In genomic region chr7:80154656-80155325, GRCh38 we compare ENCODE assay signal across 26 cellular contexts. TPM values are rescaled to one million over a fixed set of nuclear protein-coding genes. Genes with fewer than 3 reads are reported as not detected.
DNase-seq lines count a peak whose midpoint lies in the region; ATAC-seq, FAIRE-seq and TF ChIP-seq lines count a peak whose summit lies in the region.
"Had no signal": no experiment of that assay in that cellular context is flagged by ENCODE, and none has a peak within 500 bp of the region (broad histone marks: within the 10 kb centered on the region; RNA-seq: fewer than 3 reads in every experiment).

No MANE protein-coding gene starts in this region.

- no peak overlapping the region for H4K5ac ChIP-seq in IMR-90 (ENCODE audit: low read depth, low read length)

- no peak for TF ChIP-seq RAD21 in IMR-90 (IDR thresholded peaks at IDR 0.05; ENCODE audit: low read length)

- no peak overlapping the region for H2AK5ac ChIP-seq in IMR-90 (ENCODE audit: low read depth, low read length)

- H4K20me1 ChIP-seq in IMR-90 (ENCODE audit: insufficient read depth, low read length): peaks cover 53% of the 10 kb centered on the region

- no peak overlapping the region for H3K18ac ChIP-seq in IMR-90 (ENCODE audit: low read depth, low read length)

- in situ Hi-C loops in IMR-90 (cut with MboI; ENCODE audit: low sequenced_read_pairs): no loop called here

- peaks cover 51 to 80% of the 10 kb centered on the region in 2 experiments for H3K79me1 ChIP-seq in IMR-90 (ENCODE audit: low read depth in 1 of 2, low read length in 2 of 2)

- no peaks in the 10 kb centered on the region for H3K36me3 ChIP-seq in A673 (ENCODE audit: insufficient read depth, low read length, poor library complexity, severe bottlenecking)
- H3K36me3 ChIP-seq in IMR-90 (ENCODE audit: control insufficient read depth, insufficient read depth, low read length): no peaks in the 10 kb centered on the region

- no peak overlapping the region for H2BK15ac ChIP-seq in IMR-90 (ENCODE audit: low read depth, low read length)

- ATAC-seq in IMR-90 (ENCODE audit: low read depth): no peak
- ATAC-seq in left lobe of liver: peak; percentile 43
- no peak for ATAC-seq in Right ventricle myocardium inferior
- ATAC-seq: effector memory CD8-positive, alpha-beta T cell; left cardiac atrium had no signal

- no peak overlapping the region for H2BK5ac ChIP-seq in IMR-90 (ENCODE audit: low read depth, low read length, poor library complexity, severe bottlenecking)

- H3K27me3 ChIP-seq in A673 (replicated peaks; ENCODE audit: insufficient read depth, low read depth, low read length, poor library complexity) (no peaks in the 10 kb centered on the region), IMR-90 (ENCODE audit: control insufficient read depth, insufficient read depth, low read length) (no peaks in the 10 kb centered on the region)

- BruUV-seq in A673 (replicated peaks; lab: Mats Ljungman, UMichigan): no TSS peak
- no TSS peak for BruUV-seq in IMR-90 (replicated peaks; lab: Mats Ljungman, UMichigan)

- dilution Hi-C loops in IMR-90 (cut with HindIII; ENCODE audit: low sequenced_read_pairs, unreplicated experiment): no loop called here

- peaks cover 9% of the 10 kb centered on the region for H3K9me1 ChIP-seq in IMR-90 (ENCODE audit: insufficient read depth, low read length)

- no peak overlapping the region for H3K23ac ChIP-seq in IMR-90 (ENCODE audit: low read depth, low read length)

- intact Hi-C loops in A673 (cut with micrococcal nuclease; ENCODE audit: unreplicated experiment): no loop called here
- intact Hi-C loops in IMR-90 (cut with micrococcal nuclease): loop anchor here (5.0 kb wide), 1 partner anchor 43 kb away; no protein-coding TSS in a partner anchor
- intact Hi-C loops in Right ventricle myocardium inferior (cut with DNase I): no loop called here

- TF ChIP-seq CTCF in A673 (conservative IDR thresholded peaks at IDR 0.05; ENCODE audit: low read depth, low read length) (no peak), IMR-90 (conservative IDR thresholded peaks at IDR 0.05; ENCODE audit: low read depth, low read length) (no peak)

- H3K56ac ChIP-seq in IMR-90 (ENCODE audit: extremely low read depth, insufficient read depth, low read length): no peak overlapping the region

- POLR2A ChIA-PET in A673 (lab: Charles Lee; ENCODE audit: low non-redundant PET): no interaction called here
- POLR2A ChIA-PET in IMR-90 (lab: Charles Lee; ENCODE audit: unreplicated experiment): no interaction called here

- no peak overlapping the region for H3K9ac ChIP-seq in IMR-90 (ENCODE audit: low read depth, low read length)

- peaks cover 52% of the 10 kb centered on the region for H3K4me1 ChIP-seq in A673 (ENCODE audit: insufficient read depth, low read length, poor library complexity, severe bottlenecking)
- peaks cover 15% of the 10 kb centered on the region for H3K4me1 ChIP-seq in IMR-90 (ENCODE audit: control insufficient read depth, insufficient read depth, low read length)

- H4K8ac ChIP-seq in IMR-90 (ENCODE audit: low read depth in 2 of 2, low read length in 2 of 2): no peak overlapping the region

- H3K27ac ChIP-seq in A673 (ENCODE audit: low read depth, low read length, poor library complexity, severe bottlenecking) (no peak overlapping the region), IMR-90 (ENCODE audit: insufficient read depth, low read length) (no peak overlapping the region)
- H3K27ac ChIP-seq: VCaP had no signal

- no peak overlapping the region for H2BK20ac ChIP-seq in IMR-90 (ENCODE audit: low read depth, low read length)

- H3K14ac ChIP-seq in IMR-90 (replicated peaks; ENCODE audit: low read depth, low read length): no peak overlapping the region

- H3K4me3 ChIP-seq in A673 (ENCODE audit: low read depth, low read length, poor library complexity, severe bottlenecking): no peak overlapping the region
- no peak overlapping the region for H3K4me3 ChIP-seq in IMR-90 (ENCODE audit: insufficient read depth, low read depth, low read length)

- TF ChIP-seq POLR2A in IMR-90 (IDR thresholded peaks at IDR 0.05; ENCODE audit: low read depth, low read length): no peak

- DNase-seq in A673 (ENCODE audit: low spot score) (peak; percentile 55), IMR-90 (peak; percentile 51), left lobe of liver (ENCODE audit: low spot score) (no peak), Right ventricle myocardium inferior (ENCODE audit: missing footprints) (no peak), NCI-H1436 treated with DMSO at 0.1 percent for 48 hours (lab: John Stamatoyannopoulos, UW) (no peak), activated gamma-delta T cell (lab: John Stamatoyannopoulos, UW) (no peak)
- no peak for DNase-seq in activated CD4-positive, CD25-positive, alpha-beta regulatory T cell (lab: John Stamatoyannopoulos, UW)
- DNase-seq: activated CD4-positive, alpha-beta T cell treated with anti-CD3 and anti-CD28 coated beads, Interleukin-2, amount 50 U/mL, for 4 hours; activated naive CD4-positive, alpha-beta T cell treated with anti-CD3 and anti-CD28 coated beads, Interleukin-2, amount 10 ng/mL, durations not matched to agents 7 days and 5 days; CD4-positive, alpha-beta T cell; effector memory CD8-positive, alpha-beta T cell; foreskin melanocyte; left cardiac atrium; NCI-H1105; NCI-H526; nephron progenitor cell; posterior cingulate gyrus; SHP77 treated with DMSO at 0.1 percent for 48 hours; stimulated activated CD4-positive, alpha-beta T cell treated with anti-CD3 and anti-CD28 coated beads, Interleukin-4, amount 100 ng/mL, for 4 hours; substantia nigra; T-helper 2 cell had no signal

- no peak overlapping the region for H2BK120ac ChIP-seq in IMR-90 (ENCODE audit: low read depth, low read length)

- H4K91ac ChIP-seq in IMR-90 (ENCODE audit: insufficient read depth, low read depth, low read length): no peak overlapping the region

- H2AK9ac ChIP-seq in IMR-90 (replicated peaks; ENCODE audit: low read depth, low read length, poor library complexity): no peak overlapping the region

- H2AFZ ChIP-seq in IMR-90 (replicated peaks; ENCODE audit: low read length, poor library complexity): no peak overlapping the region

- H3K4me2 ChIP-seq in IMR-90 (ENCODE audit: low read depth, low read length): no peak overlapping the region

- peak; percentile 57 for FAIRE-seq in endometrium (lab: Jason Lieb, UNC)
- FAIRE-seq: astrocyte, urothelium cell line had no signal

- no peaks in the 10 kb centered on the region for H3K9me3 ChIP-seq in A673 (ENCODE audit: low read depth, low read length, poor library complexity, severe bottlenecking)
- H3K9me3 ChIP-seq in IMR-90 (ENCODE audit: control insufficient read depth, insufficient read depth, low read length): no peaks in the 10 kb centered on the region

- H3K4ac ChIP-seq in IMR-90 (ENCODE audit: low read depth, low read length): no peak overlapping the region

- CTCF ChIA-PET in A673 (lab: Charles Lee): no interaction called here
- CTCF ChIA-PET in IMR-90 (lab: Yijun Ruan, JAX): interaction anchor here (0.6 kb wide), 1 partner anchor 9 kb away, joined by 3 read pairs; no protein-coding TSS in a partner anchor

TF ChIP-seq in IMR-90, 13 proteins besides CTCF, POLR2A, EP300 and RAD21:
- TF ChIP-seq RFX5 (IDR thresholded peaks at IDR 0.05; ENCODE audit: low read depth, low read length): no peak
- no peak for TF ChIP-seq MAZ (IDR thresholded peaks at IDR 0.05; ENCODE audit: borderline replicate concordance, low read depth, low read length)
- no peak for TF ChIP-seq MAFK (IDR thresholded peaks at IDR 0.05; ENCODE audit: low read depth, low read length)
- TF ChIP-seq RCOR1 (IDR thresholded peaks at IDR 0.05; ENCODE audit: insufficient replicate concordance, low read length): no peak
- TF ChIP-seq USF2 (IDR thresholded peaks at IDR 0.05; ENCODE audit: low read depth, low read length): no peak
- TF ChIP-seq NFE2L2 (IDR thresholded peaks at IDR 0.05; ENCODE audit: low read depth, low read length): no peak
- TF ChIP-seq FOS (IDR thresholded peaks at IDR 0.05; ENCODE audit: low read depth, low read length): no peak
- no peak for TF ChIP-seq ELK1 (IDR thresholded peaks at IDR 0.05; ENCODE audit: borderline replicate concordance, low read depth, low read length)
- no peak for TF ChIP-seq CHD1 (IDR thresholded peaks at IDR 0.05; ENCODE audit: low read depth, low read length)
- no peak for TF ChIP-seq SMC3 (IDR thresholded peaks at IDR 0.05; ENCODE audit: low read depth, low read length)
- TF ChIP-seq CEBPB (IDR thresholded peaks at IDR 0.05; ENCODE audit: low read depth, low read length): no peak
- TF ChIP-seq BHLHE40 (IDR thresholded peaks at IDR 0.05; ENCODE audit: low read depth, low read length): no peak
- no peak for TF ChIP-seq MXI1 (IDR thresholded peaks at IDR 0.05; ENCODE audit: borderline replicate concordance, low read depth, low read length)

RNA-seq across cellular contexts. Expression of gene GNAI1, which starts 20.2 kb away (rescaled TPM):
- 19.8 and 22.4 TPM in 2 replicates for total RNA-seq in A673 (2021)
- 26.5 and 44.2 TPM in 2 replicates for total RNA-seq in IMR-90 (2012; rRNA removed)
- polyA plus RNA-seq in IMR-90 (2012; rRNA removed): 17.2 and 21.1 TPM in 2 replicates
- polyA plus RNA-seq in IMR-90 (2012; cell fraction: cytosol; rRNA removed): 5.6 and 5.7 TPM in 2 replicates
- polyA plus RNA-seq in IMR-90 (2012; cell fraction: nucleus; rRNA removed; ENCODE audit: low replicate concordance): 2.7 and 9.7 TPM in 2 replicates
- 15.6 TPM for total RNA-seq in left lobe of liver
- total RNA-seq in Right ventricle myocardium inferior: 12.4 TPM
- total RNA-seq: OCI-LY7 had no signal

Comparison
In these comparisons a context has a peak if more than half of its experiments do, and no peak if none do; other contexts are left out.
1. DNase-seq: peak in A673 (single experiment) and IMR-90 (single experiment); none in left lobe of liver (single experiment), Right ventricle myocardium inferior (single experiment), NCI-H1436 treated with DMSO at 0.1 percent for 48 hours (single experiment), activated gamma-delta T cell (single experiment) and activated CD4-positive, CD25-positive, alpha-beta regulatory T cell (0 of 4).